8 cellular contexts compared by ENCODE assay signal in genomic region chr14:100640481-100641273, GRCh38. TPM values are rescaled to one million over a fixed set of nuclear protein-coding genes. Genes with fewer than 3 reads are reported as not detected.
DNase-seq lines count a peak whose midpoint lies in the region; ATAC-seq and TF ChIP-seq lines count a peak whose summit lies in the region.

No MANE protein-coding gene starts in this region.

- intact Hi-C loops in dorsolateral prefrontal cortex (cut with DNase I), result loop anchor here in 1 of 2 donors (10.0 kb wide), 2 partner anchors 226 to 256 kb away; no protein-coding TSS in a partner anchor

- in situ Hi-C loops in brain microvascular endothelial cell (cut with HindIII; ENCODE audit: low pct_ligation_motif_present, low sequenced_read_pairs), result no loop called here

- no peaks in the 10 kb centered on the region for H3K27me3 ChIP-seq in brain microvascular endothelial cell (replicated peaks)
- H3K27me3 ChIP-seq in dorsolateral prefrontal cortex, result no peaks in the 10 kb centered on the region

- H3K4me3 ChIP-seq in brain microvascular endothelial cell (ENCODE audit: low read depth, low read length) (no peak overlapping the region), dorsolateral prefrontal cortex (no peak overlapping the region)

- DNase-seq in UCSD-AML1 (lab: John Stamatoyannopoulos, UW; ENCODE audit: unreplicated experiment), result peak; percentile 83
- DNase-seq in brain microvascular endothelial cell, result peak; percentile 78
- peak; percentile 43 to 52 for DNase-seq in stimulated activated CD8-positive, alpha-beta memory T cell treated with anti-CD3 and anti-CD28 coated beads, Interleukin-2, amount 100 ng/mL, for 1 hour (ENCODE audit: low read depth in 2 of 2)
- DNase-seq in COLO829 (ENCODE audit: low spot score), result no peak
- no peak for DNase-seq in nucleus accumbens (lab: John Stamatoyannopoulos, UW)
- DNase-seq in dorsolateral prefrontal cortex, result no peak

- TF ChIP-seq CTCF in brain microvascular endothelial cell (IDR thresholded peaks at IDR 0.05; ENCODE audit: low read depth, low read length, missing control alignments), result no peak
- TF ChIP-seq CTCF in dorsolateral prefrontal cortex (IDR thresholded peaks at IDR 0.05 in 54 of 56, conservative IDR thresholded peaks at IDR 0.05 in 2 of 56; ENCODE audit: low read depth in 1 of 56, partially characterized antibody in 56 of 56), result no peak

- H3K27ac ChIP-seq in brain microvascular endothelial cell, result no peak overlapping the region
- H3K27ac ChIP-seq in dorsolateral prefrontal cortex, result no peak overlapping the region

- ATAC-seq in GM19035 (IDR thresholded peaks at IDR 0.05; ENCODE audit: unreplicated experiment) (peak; percentile 90), HG03135 (IDR thresholded peaks at IDR 0.05; ENCODE audit: unreplicated experiment) (peak; percentile 91)

- no peaks in the 10 kb centered on the region for H3K36me3 ChIP-seq in brain microvascular endothelial cell (replicated peaks)

RNA-seq across cellular contexts. Expression of gene BEGAIN, which starts 53.5 kb away (rescaled TPM):
- total RNA-seq in dorsolateral prefrontal cortex, result 10 to 100 TPM; 12.3 to 70.3 (median 39.4) TPM

Comparison
In these comparisons a context has a peak if more than half of its experiments do, and no peak if none do; other contexts are left out.
1. DNase-seq: peak in UCSD-AML1 (single experiment), brain microvascular endothelial cell (single experiment) and stimulated activated CD8-positive, alpha-beta memory T cell treated with anti-CD3 and anti-CD28 coated beads, Interleukin-2, amount 100 ng/mL, for 1 hour (2 of 2); none in COLO829 (single experiment), nucleus accumbens (0 of 56) and dorsolateral prefrontal cortex (0 of 10).